28 cellular contexts compared by ENCODE assay signal in the genomic region with DNA sequence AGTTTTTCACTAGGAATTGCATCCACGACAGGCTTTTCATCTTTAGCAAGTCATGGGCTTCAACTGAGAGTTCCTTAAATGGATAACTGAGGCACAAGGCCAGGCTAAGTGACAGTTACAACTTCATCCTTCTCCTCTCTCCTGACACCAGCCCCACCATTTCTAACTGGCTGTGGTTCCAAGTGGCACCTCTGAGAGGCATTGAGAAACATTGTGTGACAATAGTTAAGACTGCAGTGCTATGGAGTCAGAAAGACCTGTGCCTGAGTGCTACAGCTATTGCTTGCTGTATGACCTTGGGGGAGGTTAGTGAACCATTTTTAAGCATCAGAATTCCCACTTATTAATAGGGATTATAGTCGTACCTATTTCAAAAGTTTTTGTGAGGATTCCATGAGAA. TPM values are rescaled to one million over a fixed set of nuclear protein-coding genes. Genes with fewer than 3 reads are reported as not detected.
DNase-seq lines count a peak whose midpoint lies in the region; ATAC-seq and TF ChIP-seq lines count a peak whose summit lies in the region.
"Had no signal": no experiment of that assay in that cellular context is flagged by ENCODE, and none has a peak within 500 bp of the region (broad histone marks: within the 10 kb centered on the region; RNA-seq: fewer than 3 reads in every experiment).

No MANE protein-coding gene starts in this region.

- H3K27me3 ChIP-seq in heart right ventricle (no peaks in the 10 kb centered on the region), neural progenitor cell (no peaks in the 10 kb centered on the region), thymus (ENCODE audit: control insufficient read depth, insufficient read depth) (no peaks in the 10 kb centered on the region), sigmoid colon (no peaks in the 10 kb centered on the region)
- H3K27me3 ChIP-seq: esophagus squamous epithelium, SJCRH30 had no signal

- no peaks in the 10 kb centered on the region for H3K36me3 ChIP-seq in heart right ventricle
- H3K36me3 ChIP-seq in neural progenitor cell, result no peaks in the 10 kb centered on the region
- no peaks in the 10 kb centered on the region for H3K36me3 ChIP-seq in thymus (ENCODE audit: control insufficient read depth, insufficient read depth)
- H3K36me3 ChIP-seq in sigmoid colon, result no peaks in the 10 kb centered on the region
- H3K36me3 ChIP-seq: esophagus squamous epithelium, SJCRH30, WERI-Rb-1 had no signal

- no peaks in the 10 kb centered on the region for H3F3A ChIP-seq in neural progenitor cell (ENCODE audit: low read depth)

- H3K4me3 Mint-ChIP-seq in neural progenitor cell, result no peak overlapping the region
- H3K4me3 Mint-ChIP-seq: activated CD8-positive, alpha-beta T cell treated with anti-CD3 and anti-CD28 coated beads, Interleukin-2, amount 10 ng/mL, durations not matched to agents 7 days and 5 days; activated naive CD8-positive, alpha-beta T cell; H9; IgD-negative memory B cell; immature natural killer cell; stimulated activated memory B cell treated with anti-CD40 and anti-IgM and Interleukin-4, amounts not matched to agents 10 μg/mL and 1 μg/mL and 100 μg/mL, for 72 hours had no signal

- peak in 7 of 8 donors; percentile 43 to 82 (median 62) for ATAC-seq in heart right ventricle
- ATAC-seq: activated CD8-positive, alpha-beta T cell treated with anti-CD3 and anti-CD28 coated beads, Interleukin-2, amount 10 ng/mL, durations not matched to agents 7 days and 5 days; stimulated activated memory B cell treated with anti-CD40 and anti-IgM and Interleukin-4, amounts not matched to agents 10 μg/mL and 1 μg/mL and 100 μg/mL, for 72 hours had no signal

- intact Hi-C loops in heart right ventricle (cut with DNase I), result loop anchor here in 1 of 10 donors (10.0 kb wide), 1 partner anchor 70 kb away; no protein-coding TSS in a partner anchor
- intact Hi-C loops in sigmoid colon (cut with DNase I), result no loop called here

- no peaks in the 10 kb centered on the region for H4K20me1 ChIP-seq in neural progenitor cell (ENCODE audit: low read depth)

- H3K36me3 Mint-ChIP-seq in neural progenitor cell, result no peaks in the 10 kb centered on the region
- H3K36me3 Mint-ChIP-seq: activated naive CD8-positive, alpha-beta T cell; IgD-negative memory B cell; immature natural killer cell; stimulated activated memory B cell treated with anti-CD40 and anti-IgM and Interleukin-4, amounts not matched to agents 10 μg/mL and 1 μg/mL and 100 μg/mL, for 72 hours had no signal

- WGBS in heart right ventricle, 2 donors, result 14 to 23% methylated on average over 2 of the region's 2 CpGs
- WGBS in thymus, result 61% methylated on average over 2 of the region's 2 CpGs
- WGBS in sigmoid colon, 2 donors, result 40 to 60% methylated on average over 2 of the region's 2 CpGs

- H3K27ac ChIP-seq in heart right ventricle (peak overlapping the region in 9 of 10 donors; percentile 61 to 84 (median 74)), neural progenitor cell (no peak overlapping the region), thymus (ENCODE audit: low read depth) (peak overlapping the region; percentile 61), sigmoid colon (peak overlapping the region in 2 of 4 donors; percentile 28 to 29)
- H3K27ac ChIP-seq: 22Rv1, C4-2B, WERI-Rb-1 had no signal

- TF ChIP-seq POLR2A in sigmoid colon (IDR thresholded peaks at IDR 0.05), result no peak

- TF ChIP-seq CTCF in heart right ventricle (IDR thresholded peaks at IDR 0.05) (no peak), neural progenitor cell (IDR thresholded peaks at IDR 0.05) (no peak), sigmoid colon (IDR thresholded peaks at IDR 0.05) (no peak)

- peaks cover 0 to 72% (median 36%) of the 10 kb centered on the region in 9 donors for H3K4me1 ChIP-seq in heart right ventricle
- no peaks in the 10 kb centered on the region for H3K4me1 ChIP-seq in neural progenitor cell
- no peaks in the 10 kb centered on the region for H3K4me1 ChIP-seq in thymus (ENCODE audit: control insufficient read depth, insufficient read depth, low read length)
- H3K4me1 ChIP-seq in sigmoid colon, result peaks cover 0 to 6% (median 3%) of the 10 kb centered on the region in 4 donors

- H3K9me3 ChIP-seq in heart right ventricle (no peaks in the 10 kb centered on the region), neural progenitor cell (ENCODE audit: low read depth) (no peaks in the 10 kb centered on the region), thymus (ENCODE audit: control insufficient read depth) (no peaks in the 10 kb centered on the region), sigmoid colon (no peaks in the 10 kb centered on the region)
- H3K9me3 ChIP-seq: esophagus squamous epithelium, SJCRH30 had no signal

- H2AFZ ChIP-seq in neural progenitor cell (replicated peaks), result no peak overlapping the region

- DNase-seq in DMS 273 (lab: John Stamatoyannopoulos, UW; ENCODE audit: unreplicated experiment) (peak; percentile 37), DMS 273 treated with DMSO at 0.1 percent for 48 hours (lab: John Stamatoyannopoulos, UW) (no peak), heart right ventricle (no peak), neural progenitor cell (ENCODE audit: low spot score) (no peak), NCI-H1436 treated with DMSO at 0.1 percent for 48 hours (lab: John Stamatoyannopoulos, UW) (no peak), sigmoid colon (no peak)
- DNase-seq in activated naive CD4-positive, alpha-beta T cell treated with Interleukin-2 at 50 U/mL for 16 hours, result no peak
- DNase-seq: activated CD4-positive, alpha-beta T cell treated with anti-CD3 and anti-CD28 coated beads for 4 hours; activated CD8-positive, alpha-beta T cell treated with anti-CD3 and anti-CD28 coated beads, Interleukin-2, amount 10 ng/mL, durations not matched to agents 7 days and 5 days; cerebellar nuclear complex; COR-L47; DMS79 treated with DMSO at 0.1 percent for 48 hours; esophagus squamous epithelium; GDM1; H9; immature natural killer cell; left colon; NCI-H774; WERI-Rb-1 had no signal

- H3K4me3 ChIP-seq in heart right ventricle (no peak overlapping the region), neural progenitor cell (no peak overlapping the region), thymus (ENCODE audit: low read length) (no peak overlapping the region), sigmoid colon (no peak overlapping the region)
- H3K4me3 ChIP-seq: esophagus squamous epithelium, SJCRH30 had no signal

- H3K9ac ChIP-seq in neural progenitor cell, result no peak overlapping the region

- no peaks in the 10 kb centered on the region for H3K79me2 ChIP-seq in neural progenitor cell (ENCODE audit: low read depth)

- no peak overlapping the region for H3K4me2 ChIP-seq in neural progenitor cell

- no peaks in the 10 kb centered on the region for H3K27me3 Mint-ChIP-seq in neural progenitor cell (ENCODE audit: insufficient read depth, low read depth)
- H3K27me3 Mint-ChIP-seq: activated naive CD8-positive, alpha-beta T cell; progenitor cell of endocrine pancreas; stimulated activated memory B cell treated with anti-CD40 and anti-IgM and Interleukin-4, amounts not matched to agents 10 μg/mL and 1 μg/mL and 100 μg/mL, for 72 hours had no signal

- no peaks in the 10 kb centered on the region for H3K9me3 Mint-ChIP-seq in neural progenitor cell
- H3K9me3 Mint-ChIP-seq: activated T-helper 2 cell treated with anti-CD3 and anti-CD28 coated beads, Interferon-gamma antibody, Interleukin-2, Interleukin-4, amounts not matched to agents 10 μg/mL and 5 μg/mL and 100 μg/mL, durations not matched to agents 14 hours and 24 hours and 36 hours; stimulated activated memory B cell treated with anti-CD40 and anti-IgM and Interleukin-4, amounts not matched to agents 10 μg/mL and 1 μg/mL and 100 μg/mL, for 72 hours had no signal

- no peak for TF ChIP-seq EP300 in sigmoid colon (IDR thresholded peaks at IDR 0.05)

- H3K27ac Mint-ChIP-seq in neural progenitor cell, result peak overlapping the region; percentile 35
- H3K27ac Mint-ChIP-seq: activated CD8-positive, alpha-beta T cell treated with anti-CD3 and anti-CD28 coated beads, Interleukin-2, amount 10 ng/mL, durations not matched to agents 7 days and 5 days; activated naive CD8-positive, alpha-beta T cell; activated T-helper 2 cell treated with anti-CD3 and anti-CD28 coated beads, Interferon-gamma antibody, Interleukin-2, Interleukin-4, amounts not matched to agents 10 μg/mL and 5 μg/mL and 100 μg/mL, durations not matched to agents 14 hours and 24 hours and 36 hours; H9; IgD-negative memory B cell; immature natural killer cell; progenitor cell of endocrine pancreas; stimulated activated memory B cell treated with anti-CD40 and anti-IgM and Interleukin-4, amounts not matched to agents 10 μg/mL and 1 μg/mL and 100 μg/mL, for 72 hours had no signal

- H3K4me1 Mint-ChIP-seq in neural progenitor cell, result peaks cover 22% of the 10 kb centered on the region
- H3K4me1 Mint-ChIP-seq: H9; IgD-negative memory B cell; immature natural killer cell; stimulated activated memory B cell treated with anti-CD40 and anti-IgM and Interleukin-4, amounts not matched to agents 10 μg/mL and 1 μg/mL and 100 μg/mL, for 72 hours had no signal

RNA-seq across cellular contexts. Expression of gene MLIP, which starts 26.2 kb away (rescaled TPM):
- total RNA-seq in heart right ventricle (100 to 1,000 TPM; 356 to 486 (median 399) TPM), neural progenitor cell (ENCODE audit: low replicate concordance) (not detected in 2 replicates), sigmoid colon (1 to 10 TPM in 1 of 4 donors, under 1 TPM in 1, not detected in 2; 0.71 to 1.3 TPM)
- polyA plus RNA-seq in heart right ventricle (100 to 1,000 TPM; 102 to 153 TPM), thymus (1.1 TPM), sigmoid colon (1 to 10 TPM in 2 of 3 donors, under 1 TPM in 1; 0.31 to 2.8 (median 1.2) TPM)
- total RNA-seq: activated CD8-positive, alpha-beta T cell treated with anti-CD3 and anti-CD28 coated beads, Interleukin-2, amount 10 ng/mL, durations not matched to agents 7 days and 5 days; activated T-helper 2 cell treated with anti-CD3 and anti-CD28 coated beads, Interferon-gamma antibody, Interleukin-2, Interleukin-4, amounts not matched to agents 10 μg/mL and 5 μg/mL and 100 μg/mL, durations not matched to agents 14 hours and 24 hours and 36 hours; H9; progenitor cell of endocrine pancreas had no signal
- polyA plus RNA-seq: IgD-negative memory B cell, immature natural killer cell had no signal

Comparison
In these comparisons a context has a peak if more than half of its experiments do, and no peak if none do; other contexts are left out.
1. RNA of gene MLIP, which starts 26.2 kb away (total RNA-seq): 356 to 486 TPM in heart right ventricle; 0.71 to 1.3 TPM in sigmoid colon and not detected in neural progenitor cell; every median in the first group is over 100 times any median in the second.